ENCODE assay signal across 19 cellular contexts in the genomic region with DNA sequence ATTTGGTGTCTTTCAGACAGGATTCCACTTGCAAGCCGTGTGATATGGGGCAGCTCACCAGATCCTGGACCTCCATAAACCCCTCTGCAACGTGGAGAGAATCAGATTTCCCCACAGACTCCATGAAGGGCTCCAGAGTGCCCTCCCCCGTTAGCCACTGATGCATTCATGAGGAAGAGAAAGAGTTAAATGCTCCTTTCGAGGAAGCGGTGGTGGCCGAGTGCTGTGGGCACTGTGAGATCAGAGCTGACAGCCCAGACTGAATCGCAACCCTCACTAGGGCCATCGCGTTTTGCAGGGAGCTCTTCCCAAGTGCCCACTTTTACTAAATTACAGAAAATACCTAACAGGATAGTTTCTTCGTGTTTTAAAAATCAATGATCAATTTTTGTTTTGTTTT.
"Had no signal": no experiment of that assay in that cellular context is flagged by ENCODE, and none has a peak within 500 bp of the region (broad histone marks: within the 10 kb centered on the region; RNA-seq: fewer than 3 reads in every experiment).

No MANE protein-coding gene starts in this region.

- H3K27me3 ChIP-seq: heart left ventricle, stomach, transverse colon had no signal

- H3K9me3 Mint-ChIP-seq: mesothelial cell of epicardium, natural killer cell had no signal

- H3K36me3 Mint-ChIP-seq: mesothelial cell of epicardium, natural killer cell had no signal

- H3K4me1 Mint-ChIP-seq: memory B cell had no signal

- H3K9me3 ChIP-seq: heart left ventricle, left ventricle myocardium inferior, lower lobe of right lung, spleen, stomach, thoracic aorta, transverse colon had no signal

- H3K4me3 Mint-ChIP-seq: memory B cell, mesothelial cell of epicardium, natural killer cell had no signal

- ATAC-seq: esophagus mucosa, heart left ventricle, lower lobe of right lung, natural killer cell, right cardiac atrium had no signal

- H3K4me1 ChIP-seq: lower lobe of right lung, transverse colon had no signal

- H3K27ac ChIP-seq: left ventricle myocardium inferior, lower lobe of right lung, spleen, stomach, thoracic aorta, transverse colon had no signal

- H3K4me3 ChIP-seq: heart left ventricle, left ventricle myocardium inferior, lower lobe of right lung, spleen, stomach, thoracic aorta, transverse colon had no signal

- H3K36me3 ChIP-seq: heart left ventricle, left ventricle myocardium inferior, lower lobe of right lung, spleen, stomach, thoracic aorta, transverse colon had no signal

- DNase-seq: effector memory CD4-positive, alpha-beta T cell; heart left ventricle; hypothalamus; left ventricle myocardium inferior; lower lobe of right lung; natural killer cell; right cardiac atrium; spleen; stimulated activated CD4-positive, alpha-beta T cell treated with anti-CD3 and anti-CD28 coated beads, Interleukin-15, amount 100 ng/mL, for 24 hours; stimulated activated CD4-positive, alpha-beta T cell treated with anti-CD3 and anti-CD28 coated beads, Interleukin-1b, Interleukin-23, amount 100 ng/mL, for 48 hours; stimulated activated CD4-positive, alpha-beta T cell treated with anti-CD3 and anti-CD28 coated beads, Interleukin-4, amount 100 ng/mL, for 4 hours; stimulated activated naive CD4-positive, alpha-beta T cell; stomach; substantia nigra; transverse colon had no signal

- H3K27ac Mint-ChIP-seq: memory B cell, mesothelial cell of epicardium, natural killer cell had no signal
